Comparison of ENCODE assay signal across 10 cellular contexts in the genomic region with DNA sequence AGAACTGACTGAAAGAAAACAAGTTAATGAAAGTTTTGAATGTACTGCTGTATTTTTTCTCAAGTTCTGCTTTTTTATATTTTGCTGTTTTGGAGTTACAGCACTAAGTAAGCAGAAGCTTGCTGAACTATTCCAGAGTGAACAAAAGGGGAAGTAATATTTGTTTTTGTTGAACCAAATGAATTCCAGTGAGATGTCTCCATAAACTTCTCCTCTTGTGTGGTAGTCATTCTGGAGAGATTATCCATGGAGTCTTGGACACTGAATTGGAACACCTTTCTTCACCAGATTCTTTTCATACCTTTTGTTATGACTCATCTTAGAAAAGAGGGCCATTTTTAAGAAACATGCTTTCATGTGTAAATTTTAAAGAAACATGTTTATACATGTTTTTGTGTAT. TPM values are rescaled to one million over a fixed set of nuclear protein-coding genes. Genes with fewer than 3 reads are reported as not detected.
A peak's percentile ranks its signal among the peaks of the same experiment; 100 is the strongest.
DNase-seq lines count a peak whose midpoint lies in the region; ATAC-seq and TF ChIP-seq lines count a peak whose summit lies in the region.
"Had no signal": no experiment of that assay in that cellular context is flagged by ENCODE, and none has a peak within 500 bp of the region (broad histone marks: within the 10 kb centered on the region; RNA-seq: fewer than 3 reads in every experiment).

No MANE protein-coding gene starts in this region.

- H3K4me1 ChIP-seq in SJCRH30 (peaks cover 7% of the 10 kb centered on the region; the same call in 1 of the 2 replicates), foreskin keratinocyte (peaks cover 19% of the 10 kb centered on the region), thyroid gland (peaks cover 7 to 20% of the 10 kb centered on the region in 2 donors), Peyer's patch (no peaks in the 10 kb centered on the region)
- no peaks in the 10 kb centered on the region for H3K4me1 ChIP-seq in CD4-positive, alpha-beta memory T cell (ENCODE audit: insufficient read depth, low read length)

- no peak overlapping the region for H3K4me3 Mint-ChIP-seq in CD4-positive, alpha-beta memory T cell
- H3K4me3 Mint-ChIP-seq: activated naive CD8-positive, alpha-beta T cell treated with anti-CD3 and anti-CD28 coated beads, Interleukin-2, amount 10 ng/mL, durations not matched to agents 7 days and 5 days had no signal

- H3K4me3 ChIP-seq in SJCRH30, result no peak overlapping the region
- H3K4me3 ChIP-seq in thyroid gland (replicated peaks in 1 of 3), result no peak overlapping the region
- no peak overlapping the region for H3K4me3 ChIP-seq in CD4-positive, alpha-beta memory T cell (ENCODE audit: low read length in 2 of 2)
- H3K4me3 ChIP-seq in Peyer's patch, result no peak overlapping the region

- peak; percentile 67 for ATAC-seq in foreskin keratinocyte

- H3K27ac ChIP-seq in SJCRH30 (peak overlapping the region; percentile 32; the same call in 1 of the 2 replicates), foreskin keratinocyte (peak overlapping the region; percentile 8), thyroid gland (peak overlapping the region; percentile 48 to 64 (median 48)), Peyer's patch (no peak overlapping the region)
- no peak overlapping the region for H3K27ac ChIP-seq in CD4-positive, alpha-beta memory T cell (ENCODE audit: low read depth, low read length)

- H3K27me3 Mint-ChIP-seq in CD4-positive, alpha-beta memory T cell, result peaks cover 3 to 12% of the 10 kb centered on the region in 2 donors

- CTCF ChIA-PET in CD4-positive, alpha-beta memory T cell (lab: Charles Lee; ENCODE audit: partially characterized antibody), result interaction anchor here (0.9 to 1.5 kb wide), 2 partner anchors 11 to 25 kb away, joined by 4 to 5 read pairs; no protein-coding TSS in a partner anchor

- POLR2A ChIA-PET in CD4-positive, alpha-beta memory T cell (lab: Charles Lee; ENCODE audit: partially characterized antibody), result no interaction called here

- intact Hi-C loops in thyroid gland (cut with DNase I), result no loop called here
- intact Hi-C loops in CD4-positive, alpha-beta memory T cell (cut with micrococcal nuclease), result no loop called here

- TF ChIP-seq POLR2A in thyroid gland (IDR thresholded peaks at IDR 0.05) (no peak), Peyer's patch (IDR thresholded peaks at IDR 0.05) (no peak)

- H3K27me3 ChIP-seq in SJCRH30 (no peaks in the 10 kb centered on the region), foreskin keratinocyte (no peaks in the 10 kb centered on the region), thyroid gland (no peaks in the 10 kb centered on the region), Peyer's patch (no peaks in the 10 kb centered on the region)
- no peaks in the 10 kb centered on the region for H3K27me3 ChIP-seq in CD4-positive, alpha-beta memory T cell (ENCODE audit: insufficient read depth, low read length)

- peaks cover 0 to 4% (median under 1%) of the 10 kb centered on the region in 8 donors for H3K9me3 Mint-ChIP-seq in CD4-positive, alpha-beta memory T cell

- no peaks in the 10 kb centered on the region for H3K36me3 Mint-ChIP-seq in CD4-positive, alpha-beta memory T cell
- H3K36me3 Mint-ChIP-seq: activated naive CD8-positive, alpha-beta T cell treated with anti-CD3 and anti-CD28 coated beads, Interleukin-2, amount 10 ng/mL, durations not matched to agents 7 days and 5 days had no signal

- peaks cover 0 to 4% (median 0%) of the 10 kb centered on the region in 4 donors for H3K4me1 Mint-ChIP-seq in CD4-positive, alpha-beta memory T cell
- H3K4me1 Mint-ChIP-seq: activated naive CD8-positive, alpha-beta T cell treated with anti-CD3 and anti-CD28 coated beads, Interleukin-2, amount 10 ng/mL, durations not matched to agents 7 days and 5 days had no signal

- DNase-seq in HCEC 1CT (peak; percentile 82), SJCRH30 (no peak), foreskin keratinocyte (peak; percentile 72 to 86), thyroid gland (no peak), NCI-H1048 (lab: John Stamatoyannopoulos, UW) (no peak), Peyer's patch (no peak)
- no peak for DNase-seq in CD4-positive, alpha-beta memory T cell
- DNase-seq: activated naive CD8-positive, alpha-beta T cell treated with anti-CD3 and anti-CD28 coated beads, Interleukin-2, amount 10 ng/mL, durations not matched to agents 7 days and 5 days; NCI-H1436; stimulated activated CD4-positive, alpha-beta T cell treated with anti-CD3 and anti-CD28 coated beads, Interleukin-2, amount 100 ng/mL, for 48 hours had no signal

- H3K9me3 ChIP-seq in SJCRH30 (replicated peaks) (no peaks in the 10 kb centered on the region; the same call in 1 of the 2 replicates), thyroid gland (no peaks in the 10 kb centered on the region), Peyer's patch (no peaks in the 10 kb centered on the region)
- H3K9me3 ChIP-seq in CD4-positive, alpha-beta memory T cell (ENCODE audit: control insufficient read depth in 1 of 2, low read length in 2 of 2), result no peaks in the 10 kb centered on the region

- H3K27ac Mint-ChIP-seq in CD4-positive, alpha-beta memory T cell, result no peak overlapping the region
- H3K27ac Mint-ChIP-seq: activated naive CD8-positive, alpha-beta T cell treated with anti-CD3 and anti-CD28 coated beads, Interleukin-2, amount 10 ng/mL, durations not matched to agents 7 days and 5 days had no signal

- H3K36me3 ChIP-seq in SJCRH30 (no peaks in the 10 kb centered on the region), thyroid gland (no peaks in the 10 kb centered on the region), Peyer's patch (no peaks in the 10 kb centered on the region)
- no peaks in the 10 kb centered on the region for H3K36me3 ChIP-seq in CD4-positive, alpha-beta memory T cell (ENCODE audit: insufficient read depth, low read length)

- TF ChIP-seq CTCF in foreskin keratinocyte (conservative IDR thresholded peaks at IDR 0.05) (no peak), thyroid gland (IDR thresholded peaks at IDR 0.05) (no peak), Peyer's patch (IDR thresholded peaks at IDR 0.05) (no peak)

RNA-seq across cellular contexts. Expression of a gene that starts 8.8 kb away (rescaled TPM):
- not detected in 2 replicates for total RNA-seq in SJCRH30 (2014; rRNA removed; shearing (Covaris generic))
- 0.42 and 0.82 TPM in 2 replicates for total RNA-seq in foreskin keratinocyte
- 0.45 and 0.48 TPM in 2 replicates for polyA plus RNA-seq in foreskin keratinocyte
- total RNA-seq in thyroid gland, result not detected
- not detected for total RNA-seq in CD4-positive, alpha-beta memory T cell
- not detected for polyA plus RNA-seq in CD4-positive, alpha-beta memory T cell
- not detected for total RNA-seq in Peyer's patch
- total RNA-seq: activated naive CD8-positive, alpha-beta T cell treated with anti-CD3 and anti-CD28 coated beads, Interleukin-2, amount 10 ng/mL, durations not matched to agents 7 days and 5 days had no signal

RNA-seq across cellular contexts. Expression of a gene that starts 29.4 kb away (rescaled TPM):
- 22.6 and 24.1 TPM in 2 replicates for total RNA-seq in SJCRH30 (2014; rRNA removed; shearing (Covaris generic))
- total RNA-seq in foreskin keratinocyte (35.1 and 35.7 TPM in 2 replicates), thyroid gland (100 to 1,000 TPM; 106 to 161 (median 127) TPM), Peyer's patch (10 to 100 TPM; 35.0 to 74.3 (median 58.1) TPM)
- polyA plus RNA-seq in foreskin keratinocyte, result 16.1 and 17.6 TPM in 2 replicates
- 10 to 100 TPM; 63.3 to 68.2 TPM for total RNA-seq in CD4-positive, alpha-beta memory T cell
- 100 to 1,000 TPM; 129 to 136 TPM for polyA plus RNA-seq in CD4-positive, alpha-beta memory T cell

RNA-seq across cellular contexts. Expression of a gene that starts 31.3 kb away (rescaled TPM):
- total RNA-seq in SJCRH30 (2014; rRNA removed; shearing (Covaris generic)), result 50.6 and 58.1 TPM in 2 replicates
- 30.0 and 32.2 TPM in 2 replicates for total RNA-seq in foreskin keratinocyte
- 16.3 and 20.0 TPM in 2 replicates for polyA plus RNA-seq in foreskin keratinocyte
- 10 to 100 TPM; 36.4 to 56.5 (median 45.6) TPM for total RNA-seq in thyroid gland
- total RNA-seq in CD4-positive, alpha-beta memory T cell, result 10 to 100 TPM; 38.0 to 44.7 TPM
- polyA plus RNA-seq in CD4-positive, alpha-beta memory T cell, result 10 to 100 TPM; 55.5 to 60.0 TPM
- total RNA-seq in Peyer's patch, result 10 to 100 TPM; 10.9 to 29.7 (median 17.9) TPM

Comparison
In these comparisons a context has a peak if more than half of its experiments do, and no peak if none do; other contexts are left out.
1. DNase-seq: peak in HCEC 1CT (single experiment) and foreskin keratinocyte (2 of 2); none in SJCRH30 (0 of 2), thyroid gland (0 of 2), NCI-H1048 (single experiment), CD4-positive, alpha-beta memory T cell (0 of 5) and Peyer's patch (0 of 3).
2. H3K27ac ChIP-seq: peak in SJCRH30 (single experiment), foreskin keratinocyte (single experiment) and thyroid gland (3 of 3); none in CD4-positive, alpha-beta memory T cell (single experiment) and Peyer's patch (0 of 4).